21 cellular contexts compared by ENCODE assay signal in the genomic region with DNA sequence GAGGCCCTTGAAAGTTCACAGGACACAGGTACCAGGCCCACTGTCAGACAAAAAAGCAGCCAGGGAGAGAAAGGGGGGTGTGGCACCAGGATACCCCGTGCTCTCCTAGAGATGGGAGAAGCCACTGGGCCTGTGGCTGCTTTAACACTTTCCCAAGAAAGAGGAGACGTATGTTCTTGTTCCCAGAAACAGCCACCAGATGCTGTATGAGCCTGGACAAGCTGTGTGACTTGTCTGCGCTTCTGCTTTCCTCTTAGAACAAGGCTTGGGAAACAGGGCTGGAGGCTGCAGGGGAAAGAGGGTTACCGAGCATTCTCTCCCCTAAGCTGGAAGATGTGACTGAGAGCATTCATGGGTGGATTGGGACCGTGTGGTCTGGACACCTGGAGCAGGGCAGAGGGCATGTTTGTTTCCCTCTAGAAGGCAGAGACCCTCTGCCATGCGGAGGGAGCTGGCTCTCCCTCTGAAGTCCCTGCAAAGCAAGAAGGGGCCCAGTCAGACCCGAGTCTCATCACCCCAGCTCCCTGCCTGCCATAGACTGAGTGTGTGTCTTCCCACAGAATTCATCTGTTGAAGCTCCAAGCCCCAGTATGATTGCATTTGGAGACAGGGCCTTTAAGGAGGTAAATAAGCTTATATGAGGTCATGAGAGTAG.
DNase-seq lines count a peak whose midpoint lies in the region; ATAC-seq and TF ChIP-seq lines count a peak whose summit lies in the region.
"Had no signal": no experiment of that assay in that cellular context is flagged by ENCODE, and none has a peak within 500 bp of the region (broad histone marks: within the 10 kb centered on the region; RNA-seq: fewer than 3 reads in every experiment).

No MANE protein-coding gene starts in this region.

- peak overlapping the region; percentile 12 for H2AK5ac ChIP-seq in neuronal stem cell (ENCODE audit: low read depth, low read length)

- DNase-seq in WERI-Rb-1 (no peak), ecto neural progenitor cell (ENCODE audit: low spot score) (peak; percentile 35), neuronal stem cell (ENCODE audit: low spot score) (no peak), ureter (ENCODE audit: low spot score) (peak; percentile 18), NCI-H2107 treated with DMSO at 0.1 percent for 48 hours (lab: John Stamatoyannopoulos, UW; ENCODE audit: unreplicated experiment) (no peak)
- DNase-seq: CD4-positive, CD25-positive, alpha-beta regulatory T cell; DMS79 treated with DMSO at 0.1 percent for 48 hours; KG1; NCI-H1092 treated with DMSO at 0.1 percent for 48 hours; NCI-H146; NCI-H2029; NCI-H2171; NCI-H345; NCI-H524 treated with DMSO at 0.1 percent for 48 hours; OCI-M1 had no signal

- H2BK15ac ChIP-seq in neuronal stem cell (ENCODE audit: low read length): no peak overlapping the region

- H3K4me2 ChIP-seq in neuronal stem cell (ENCODE audit: insufficient read depth, low read length, poor library complexity, severe bottlenecking): no peak overlapping the region

- no peak overlapping the region for H3K14ac ChIP-seq in neuronal stem cell (ENCODE audit: low read length)

- H3K4me1 ChIP-seq in neuronal stem cell (ENCODE audit: control insufficient read depth in 2 of 2, insufficient read depth in 1 of 2, low read depth in 1 of 2, low read length in 2 of 2): peaks cover 0 to 34% of the 10 kb centered on the region in 2 donors
- H3K4me1 ChIP-seq: HAP-1, SJSA1 had no signal

- no peak overlapping the region for H3K9ac ChIP-seq in neuronal stem cell (ENCODE audit: low read depth, low read length, poor library complexity)

- 0 out of 2 replicates have a peak, but pooled peaks have one; percentile 22 for TF ChIP-seq CTCF in WERI-Rb-1 (IDR thresholded peaks at IDR 0.05; ENCODE audit: low read depth, low read length)

- WGBS in neuronal stem cell (ENCODE audit: extremely low coverage in 2 of 2, insufficient read length in 2 of 2, insufficient replicate concordance in 1 of 2), 2 donors: no CpG with 5 or more reads among the region's 7 CpGs

- no peak overlapping the region for H3K4ac ChIP-seq in neuronal stem cell (ENCODE audit: low read length)

- H3K9me3 ChIP-seq in WERI-Rb-1 (ENCODE audit: severe bottlenecking) (no peaks in the 10 kb centered on the region), neuronal stem cell (replicated peaks in 1 of 2; ENCODE audit: control insufficient read depth in 2 of 2, insufficient read depth in 1 of 2, low read depth in 1 of 2, low read length in 2 of 2) (no peaks in the 10 kb centered on the region)
- H3K9me3 ChIP-seq: HAP-1, SJSA1 had no signal

- H3K23ac ChIP-seq in neuronal stem cell (ENCODE audit: low read depth, low read length, poor library complexity): no peak overlapping the region

- no peak overlapping the region for H4K8ac ChIP-seq in neuronal stem cell (ENCODE audit: low read depth, low read length)

- ATAC-seq in HG02870 (IDR thresholded peaks at IDR 0.05; ENCODE audit: unreplicated experiment) (no peak), HG03469 (IDR thresholded peaks at IDR 0.05; ENCODE audit: unreplicated experiment) (no peak)
- ATAC-seq: GM12878, Right ventricle myocardium inferior had no signal

- H3K4me3 ChIP-seq in WERI-Rb-1 (ENCODE audit: low read depth, low read length) (no peak overlapping the region; the same call in 1 of the 2 replicates), neuronal stem cell (ENCODE audit: low read length in 2 of 2) (no peak overlapping the region)
- H3K4me3 ChIP-seq: GM12878, HAP-1, SJSA1 had no signal

- H3K36me3 ChIP-seq in WERI-Rb-1: no peaks in the 10 kb centered on the region
- H3K36me3 ChIP-seq in neuronal stem cell (replicated peaks in 1 of 2; ENCODE audit: control insufficient read depth in 2 of 2, insufficient read depth in 2 of 2, low read length in 2 of 2): no peaks in the 10 kb centered on the region
- H3K36me3 ChIP-seq: HAP-1, SJSA1 had no signal

- H2BK120ac ChIP-seq in neuronal stem cell (ENCODE audit: low read depth, low read length): no peak overlapping the region

- H2BK5ac ChIP-seq in neuronal stem cell (ENCODE audit: low read length): no peak overlapping the region

- peak overlapping the region; percentile 51 for H3K27ac ChIP-seq in WERI-Rb-1
- H3K27ac ChIP-seq in neuronal stem cell (replicated peaks; ENCODE audit: low read length): no peak overlapping the region
- H3K27ac ChIP-seq: SJSA1 had no signal

- peak overlapping the region; percentile 83 for H3K18ac ChIP-seq in neuronal stem cell (ENCODE audit: low read length)

- H3K27me3 ChIP-seq in WERI-Rb-1 (ENCODE audit: insufficient read depth, low read depth, severe bottlenecking): no peaks in the 10 kb centered on the region
- peaks cover 0 to 52% (median 0%) of the 10 kb centered on the region in 3 experiments for H3K27me3 ChIP-seq in neuronal stem cell (ENCODE audit: control insufficient read depth in 3 of 3, insufficient read depth in 3 of 3, low read depth in 1 of 3, low read length in 3 of 3)
- H3K27me3 ChIP-seq: SJSA1 had no signal

- no peak overlapping the region for H2BK12ac ChIP-seq in neuronal stem cell (ENCODE audit: low read length)

- no peaks in the 10 kb centered on the region for H3K79me1 ChIP-seq in neuronal stem cell (ENCODE audit: low read depth, low read length)

- H2AFZ ChIP-seq in neuronal stem cell (ENCODE audit: low read length): no peak overlapping the region

- no peak overlapping the region for H4K91ac ChIP-seq in neuronal stem cell (ENCODE audit: low read depth, low read length, poor library complexity)

Comparison
In these comparisons a context has a peak if more than half of its experiments do, and no peak if none do; other contexts are left out.
1. DNase-seq: peak in ecto neural progenitor cell (single experiment) and ureter (single experiment); none in WERI-Rb-1 (single experiment), neuronal stem cell (single experiment) and NCI-H2107 treated with DMSO at 0.1 percent for 48 hours (single experiment).